9 cellular contexts compared by ENCODE assay signal in genomic region chr2:223956267-223956666, GRCh38. TPM values are rescaled to one million over a fixed set of nuclear protein-coding genes. Genes with fewer than 3 reads are reported as not detected.
DNase-seq lines count a peak whose midpoint lies in the region; ATAC-seq and TF ChIP-seq lines count a peak whose summit lies in the region.
"Had no signal": no experiment of that assay in that cellular context is flagged by ENCODE, and none has a peak within 500 bp of the region (broad histone marks: within the 10 kb centered on the region; RNA-seq: fewer than 3 reads in every experiment).

No MANE protein-coding gene starts in this region.

- H3K27ac ChIP-seq in IMR-90 (ENCODE audit: insufficient read depth, low read length) = no peak overlapping the region

- peak overlapping the region; percentile 84 for H3K23ac ChIP-seq in IMR-90 (ENCODE audit: low read depth, low read length)

- H3K14ac ChIP-seq in IMR-90 (replicated peaks; ENCODE audit: low read depth, low read length) = no peak overlapping the region; the same call in 1 of the 2 replicates

- no peak overlapping the region for H4K91ac ChIP-seq in IMR-90 (ENCODE audit: insufficient read depth, low read depth, low read length)

- peak overlapping the region; percentile 39; the same call in 1 of the 2 replicates for H2BK20ac ChIP-seq in IMR-90 (ENCODE audit: low read depth, low read length)

- intact Hi-C loops in IMR-90 (cut with micrococcal nuclease) = no loop called here

- no peaks in the 10 kb centered on the region for H3K9me3 ChIP-seq in IMR-90 (ENCODE audit: control insufficient read depth, insufficient read depth, low read length)

- H3K4me2 ChIP-seq in IMR-90 (ENCODE audit: low read depth, low read length) = no peak overlapping the region

- dilution Hi-C loops in IMR-90 (cut with HindIII; ENCODE audit: low sequenced_read_pairs, unreplicated experiment) = no loop called here

- ATAC-seq in GM21367 (IDR thresholded peaks at IDR 0.05; ENCODE audit: unreplicated experiment) (peak; percentile 27), IMR-90 (ENCODE audit: low read depth) (no peak), HG03196 (IDR thresholded peaks at IDR 0.05; ENCODE audit: unreplicated experiment) (no peak), HG03135 (IDR thresholded peaks at IDR 0.05; ENCODE audit: unreplicated experiment) (no peak)

- no peaks in the 10 kb centered on the region for H3K27me3 ChIP-seq in IMR-90 (ENCODE audit: control insufficient read depth, insufficient read depth, low read length)

- H3K4ac ChIP-seq in IMR-90 (ENCODE audit: low read depth, low read length) = peak overlapping the region; percentile 39

- no peak overlapping the region for H2BK15ac ChIP-seq in IMR-90 (ENCODE audit: low read depth, low read length)

- no peak for DNase-seq in IMR-90
- peak; percentile 77 for DNase-seq in epithelial cell of esophagus (ENCODE audit: low read depth)
- no peak for DNase-seq in stimulated activated CD4-positive, alpha-beta T cell treated with anti-CD3 and anti-CD28 coated beads, Interleukin-4, amount 100 ng/mL, for 1 hour
- DNase-seq in NCI-H1417 treated with DMSO at 0.1 percent for 48 hours (lab: John Stamatoyannopoulos, UW) = no peak

- H3K36me3 ChIP-seq in IMR-90 (ENCODE audit: control insufficient read depth, insufficient read depth, low read length) = peaks cover 5% of the 10 kb centered on the region

- H4K5ac ChIP-seq in IMR-90 (ENCODE audit: low read depth, low read length) = peak overlapping the region; percentile 57

- TF ChIP-seq POLR2A in IMR-90 (IDR thresholded peaks at IDR 0.05; ENCODE audit: low read depth, low read length) = no peak

- no peak overlapping the region for H2BK120ac ChIP-seq in IMR-90 (ENCODE audit: low read depth, low read length)

- 100% methylated on average over 1 of the region's 4 CpGs; no CpG with 5 or more reads in 1 of the 2 experiments for WGBS in IMR-90 (ENCODE audit: extremely low coverage in 2 of 2, insufficient read length in 1 of 2), 2 experiments

- H3K9ac ChIP-seq in IMR-90 (ENCODE audit: low read depth, low read length) = no peak overlapping the region

- H3K4me1 Mint-ChIP-seq in stimulated activated naive CD8-positive, alpha-beta T cell treated with anti-CD3 and anti-CD28 coated beads, Interleukin-15, Interleukin-2, amounts not matched to agents 100 ng/mL and 50 ng/mL, for 24 hours (ENCODE audit: low read depth) = peaks cover 84% of the 10 kb centered on the region

- H4K20me1 ChIP-seq in IMR-90 (ENCODE audit: insufficient read depth, low read length) = peaks cover 3% of the 10 kb centered on the region; the same call in 1 of the 2 replicates

- BruUV-seq in IMR-90 (replicated peaks; lab: Mats Ljungman, UMichigan) = no TSS peak

- in situ Hi-C loops in IMR-90 (cut with MboI; ENCODE audit: low sequenced_read_pairs) = no loop called here

- no peak overlapping the region for H3K4me3 ChIP-seq in IMR-90 (ENCODE audit: insufficient read depth, low read depth, low read length)
- no peak overlapping the region for H3K4me3 ChIP-seq in epithelial cell of esophagus (ENCODE audit: low read length)
- H3K4me3 ChIP-seq: lung had no signal

- peak overlapping the region; percentile 78; the same call in 1 of the 2 replicates for H2AK5ac ChIP-seq in IMR-90 (ENCODE audit: low read depth, low read length)

- peak overlapping the region; percentile 87 for H3K27ac Mint-ChIP-seq in stimulated activated naive CD8-positive, alpha-beta T cell treated with anti-CD3 and anti-CD28 coated beads, Interleukin-15, Interleukin-2, amounts not matched to agents 100 ng/mL and 50 ng/mL, for 24 hours

- no peaks in the 10 kb centered on the region for H3K27me3 Mint-ChIP-seq in stimulated activated naive CD8-positive, alpha-beta T cell treated with anti-CD3 and anti-CD28 coated beads, Interleukin-15, Interleukin-2, amounts not matched to agents 100 ng/mL and 50 ng/mL, for 24 hours

- peaks cover 20% of the 10 kb centered on the region for H3K36me3 Mint-ChIP-seq in stimulated activated naive CD8-positive, alpha-beta T cell treated with anti-CD3 and anti-CD28 coated beads, Interleukin-15, Interleukin-2, amounts not matched to agents 100 ng/mL and 50 ng/mL, for 24 hours (ENCODE audit: low read depth)

- H3K56ac ChIP-seq in IMR-90 (ENCODE audit: extremely low read depth, insufficient read depth, low read length) = peak overlapping the region; percentile 20; the same call in 1 of the 2 replicates

- peak overlapping the region; percentile 43 to 67; a peak in 2 of 4 replicates for H4K8ac ChIP-seq in IMR-90 (ENCODE audit: low read depth in 2 of 2, low read length in 2 of 2)

- H2BK5ac ChIP-seq in IMR-90 (ENCODE audit: low read depth, low read length, poor library complexity, severe bottlenecking) = no peak overlapping the region

- CTCF ChIA-PET in IMR-90 (lab: Yijun Ruan, JAX) = no interaction called here

- peaks cover 5% of the 10 kb centered on the region; the same call in 1 of the 2 replicates for H3K4me1 ChIP-seq in IMR-90 (ENCODE audit: control insufficient read depth, insufficient read depth, low read length)

- TF ChIP-seq CTCF in IMR-90 (conservative IDR thresholded peaks at IDR 0.05; ENCODE audit: low read depth, low read length) (no peak), epithelial cell of esophagus (IDR thresholded peaks at IDR 0.05; ENCODE audit: insufficient read depth, low read depth, low read length, missing control alignments) (no peak)

- peak overlapping the region; percentile 51 for H2AK9ac ChIP-seq in IMR-90 (replicated peaks; ENCODE audit: low read depth, low read length, poor library complexity)

- peak overlapping the region; percentile 61 for H2AFZ ChIP-seq in IMR-90 (replicated peaks; ENCODE audit: low read length, poor library complexity)

- peaks cover 3% of the 10 kb centered on the region; the same call in 1 of the 2 replicates for H3K9me1 ChIP-seq in IMR-90 (ENCODE audit: insufficient read depth, low read length)

- peak overlapping the region; percentile 93 for H3K4me3 Mint-ChIP-seq in stimulated activated naive CD8-positive, alpha-beta T cell treated with anti-CD3 and anti-CD28 coated beads, Interleukin-15, Interleukin-2, amounts not matched to agents 100 ng/mL and 50 ng/mL, for 24 hours

- TF ChIP-seq RAD21 in IMR-90 (IDR thresholded peaks at IDR 0.05; ENCODE audit: low read length) = no peak

- peaks cover 8 to 20% of the 10 kb centered on the region in 2 experiments for H3K79me1 ChIP-seq in IMR-90 (ENCODE audit: low read depth in 1 of 2, low read length in 2 of 2)

- H3K18ac ChIP-seq in IMR-90 (ENCODE audit: low read depth, low read length) = no peak overlapping the region

- no peaks in the 10 kb centered on the region for H3K9me3 Mint-ChIP-seq in stimulated activated naive CD8-positive, alpha-beta T cell treated with anti-CD3 and anti-CD28 coated beads, Interleukin-15, Interleukin-2, amounts not matched to agents 100 ng/mL and 50 ng/mL, for 24 hours

- POLR2A ChIA-PET in IMR-90 (lab: Charles Lee; ENCODE audit: unreplicated experiment) = no interaction called here

TF ChIP-seq in IMR-90, 13 proteins besides CTCF, POLR2A, EP300 and RAD21:
- TF ChIP-seq FOS (IDR thresholded peaks at IDR 0.05; ENCODE audit: low read depth, low read length) (no peak), CHD1 (IDR thresholded peaks at IDR 0.05; ENCODE audit: low read depth, low read length) (no peak), ELK1 (IDR thresholded peaks at IDR 0.05; ENCODE audit: borderline replicate concordance, low read depth, low read length) (no peak), RFX5 (IDR thresholded peaks at IDR 0.05; ENCODE audit: low read depth, low read length) (no peak), SMC3 (IDR thresholded peaks at IDR 0.05; ENCODE audit: low read depth, low read length) (no peak)

RNA-seq across cellular contexts. Expression of gene MRPL44, which starts 1.0 kb away (rescaled TPM):
- total RNA-seq in IMR-90 (2012; rRNA removed) = 20.1 and 30.3 TPM in 2 replicates
- polyA plus RNA-seq in IMR-90 (2012; rRNA removed) = 13.9 and 18.6 TPM in 2 replicates
- 6.0 and 8.4 TPM in 2 replicates for polyA plus RNA-seq in IMR-90 (2012; cell fraction: cytosol; rRNA removed)
- polyA plus RNA-seq in IMR-90 (2012; cell fraction: nucleus; rRNA removed; ENCODE audit: low replicate concordance) = 2.0 and 6.5 TPM in 2 replicates

RNA-seq across cellular contexts. Expression of gene WDFY1, which starts 11.1 kb away (rescaled TPM):
- 93.6 and 115 TPM in 2 replicates for total RNA-seq in IMR-90 (2012; rRNA removed)
- 29.5 and 35.6 TPM in 2 replicates for polyA plus RNA-seq in IMR-90 (2012; rRNA removed)
- 11.5 and 21.4 TPM in 2 replicates for polyA plus RNA-seq in IMR-90 (2012; cell fraction: cytosol; rRNA removed)
- polyA plus RNA-seq in IMR-90 (2012; cell fraction: nucleus; rRNA removed; ENCODE audit: low replicate concordance) = 77.1 and 110 TPM in 2 replicates
